ENCODE assay signal across 24 cellular contexts in the genomic region with DNA sequence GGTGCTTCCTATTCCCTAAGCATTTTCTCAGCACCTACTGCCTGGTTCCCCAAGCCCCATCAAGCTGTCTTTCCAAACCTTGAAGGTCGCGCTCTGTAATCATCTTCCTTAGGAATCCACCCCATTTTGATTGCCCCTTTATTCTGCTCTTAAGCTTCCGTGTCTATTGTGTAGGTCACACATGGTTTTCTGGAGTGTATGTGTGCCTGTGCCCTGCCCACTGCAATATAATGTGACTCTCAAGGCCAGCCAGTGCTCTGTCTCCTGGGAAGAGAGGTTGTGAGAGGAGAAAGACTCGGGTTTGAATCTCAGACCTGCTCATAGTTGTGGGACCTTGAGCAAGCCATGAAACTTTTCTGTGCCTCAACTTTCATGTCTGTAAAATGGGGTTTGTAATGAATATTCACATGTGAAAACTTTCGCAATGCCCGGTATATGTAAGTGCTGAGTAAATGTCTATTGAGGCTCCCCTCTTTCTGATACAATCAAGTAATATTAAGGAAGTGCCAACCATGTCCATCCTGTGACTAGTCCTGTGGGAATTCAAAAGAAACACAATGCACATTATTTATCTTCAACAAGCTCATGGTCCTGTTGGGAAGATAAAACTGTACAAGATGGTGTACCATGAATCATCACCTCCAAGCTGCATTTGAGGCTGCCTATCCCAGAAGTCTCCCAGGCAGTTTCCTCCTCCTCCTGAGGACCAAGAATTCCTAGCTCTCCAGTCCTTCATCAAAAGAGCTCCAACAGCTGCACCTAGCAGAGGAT. TPM values are rescaled to one million over a fixed set of nuclear protein-coding genes. Genes with fewer than 3 reads are reported as not detected.
DNase-seq lines count a peak whose midpoint lies in the region; ATAC-seq, FAIRE-seq and TF ChIP-seq lines count a peak whose summit lies in the region.
"Had no signal": no experiment of that assay in that cellular context is flagged by ENCODE, and none has a peak within 500 bp of the region (broad histone marks: within the 10 kb centered on the region; RNA-seq: fewer than 3 reads in every experiment).

No MANE protein-coding gene starts in this region.

- H3K36me3 Mint-ChIP-seq in H9 (ENCODE audit: insufficient read depth in 1 of 3, low read depth in 3 of 3): no peaks in the 10 kb centered on the region
- H3K36me3 Mint-ChIP-seq: CD8-positive, alpha-beta T cell had no signal

- no peaks in the 10 kb centered on the region for H3K9me3 Mint-ChIP-seq in H9
- H3K9me3 Mint-ChIP-seq: activated CD4-positive, alpha-beta T cell treated with anti-CD3 and anti-CD28 coated beads, Interleukin-2, amount 10 ng/mL, durations not matched to agents 24 days and 14 days; CD8-positive, alpha-beta T cell had no signal

- no peak overlapping the region for H3K4me2 ChIP-seq in H9 (ENCODE audit: insufficient read depth, insufficient read length, low read length)
- no peak overlapping the region for H3K4me2 ChIP-seq in K562 (ENCODE audit: insufficient read depth, low read length)
- H3K4me2 ChIP-seq in OCI-LY7 (ENCODE audit: low read length): no peak overlapping the region

- POLR2A ChIA-PET in K562 (lab: Yijun Ruan, JAX): interaction anchor here (0.6 kb wide), 3 partner anchors 96 to 458 kb away, joined by 3 read pairs; no protein-coding TSS in a partner anchor
- POLR2A ChIA-PET in OCI-LY7 (lab: Charles Lee): no interaction called here

- no peak for TF ChIP-seq POLR2A in K562 (conservative IDR thresholded peaks at IDR 0.05)

- in situ Hi-C loops in K562 (cut with MboI): no loop called here

- H3T11ph ChIP-seq in H9 (ENCODE audit: low read length): no peak overlapping the region

- no peak overlapping the region for H3K9ac ChIP-seq in H9 (ENCODE audit: extremely low read depth, insufficient read length, low read length)
- H3K9ac ChIP-seq in K562 (ENCODE audit: insufficient read depth in 1 of 2, low read depth in 2 of 2, low read length in 2 of 2): no peak overlapping the region

- H4K20me1 ChIP-seq in H9 (ENCODE audit: control insufficient read depth, insufficient read depth, insufficient read length) (no peaks in the 10 kb centered on the region), K562 (replicated peaks; ENCODE audit: control insufficient read depth, insufficient read depth, low read length) (0 out of 2 replicates have a peak, but pooled peaks cover 2% of the 10 kb centered on the region), OCI-LY7 (ENCODE audit: insufficient read depth, low read length) (no peaks in the 10 kb centered on the region)

- H3K23me2 ChIP-seq in H9 (ENCODE audit: insufficient read length, low read depth, low read length, poor library complexity, severe bottlenecking): no peaks in the 10 kb centered on the region

- H3K9me1 ChIP-seq in K562 (ENCODE audit: control insufficient read depth, insufficient read depth, low read length): no peaks in the 10 kb centered on the region

- no peak overlapping the region for H2BK15ac ChIP-seq in H9 (ENCODE audit: low read depth, low read length)

- no peak overlapping the region for H3K56ac ChIP-seq in H9 (ENCODE audit: insufficient read length, low read depth, low read length)

- H3K23ac ChIP-seq in H9 (ENCODE audit: insufficient read length, low read depth, low read length): no peak overlapping the region

- H3K4me1 Mint-ChIP-seq in H9: peaks cover 0 to 9% of the 10 kb centered on the region in 2 experiments; a peak in 3 of 4 replicates
- H3K4me1 Mint-ChIP-seq: activated CD4-positive, alpha-beta T cell treated with anti-CD3 and anti-CD28 coated beads, Interleukin-2, amount 10 ng/mL, durations not matched to agents 24 days and 14 days had no signal

- no peak overlapping the region for H3K4ac ChIP-seq in H9 (ENCODE audit: low read depth, low read length)

- TF ChIP-seq CTCF in H9 (conservative IDR thresholded peaks at IDR 0.05) (no peak), K562 (IDR thresholded peaks at IDR 0.05 in 2 of 3, conservative IDR thresholded peaks at IDR 0.05 in 1 of 3; ENCODE audit: insufficient read depth in 2 of 3, low read depth in 1 of 3, low read length in 3 of 3) (no peak), mucosa of descending colon (IDR thresholded peaks at IDR 0.05) (no peak), OCI-LY7 (conservative IDR thresholded peaks at IDR 0.05; ENCODE audit: low read length) (no peak)

- no peaks in the 10 kb centered on the region for H3K36me3 ChIP-seq in K562 (ENCODE audit: control insufficient read depth, insufficient read depth, low read length)
- no peaks in the 10 kb centered on the region for H3K36me3 ChIP-seq in mucosa of descending colon (ENCODE audit: low read depth)
- H3K36me3 ChIP-seq in OCI-LY7 (ENCODE audit: insufficient read depth, low read length): no peaks in the 10 kb centered on the region
- H3K36me3 ChIP-seq: sigmoid colon, stomach, uterus had no signal

- no peak overlapping the region for H3K27ac ChIP-seq in H9 (ENCODE audit: insufficient read length, low read depth, low read length)
- H3K27ac ChIP-seq in K562 (ENCODE audit: extremely low read depth, low read depth, low read length): no peak overlapping the region
- H3K27ac ChIP-seq in OCI-LY7 (ENCODE audit: low read depth, low read length, poor library complexity, severe bottlenecking): no peak overlapping the region
- H3K27ac ChIP-seq: uterus had no signal

- H3K27me3 ChIP-seq in H9 (ENCODE audit: insufficient read depth, low read length): no peaks in the 10 kb centered on the region
- H3K27me3 ChIP-seq in K562 (ENCODE audit: control insufficient read depth in 2 of 2, insufficient read depth in 2 of 2, low read length in 2 of 2): peaks cover 15 to 55% of the 10 kb centered on the region in 2 experiments
- H3K27me3 ChIP-seq: body of pancreas, sigmoid colon, uterus had no signal

- H2AFZ ChIP-seq in H9 (ENCODE audit: low read length): no peak overlapping the region
- no peak overlapping the region for H2AFZ ChIP-seq in K562 (ENCODE audit: low read depth, low read length)
- no peak overlapping the region for H2AFZ ChIP-seq in OCI-LY7 (ENCODE audit: low read length)

- H3K18ac ChIP-seq in H9 (ENCODE audit: insufficient read length, low read depth, low read length): no peak overlapping the region

- H4K91ac ChIP-seq in H9 (ENCODE audit: insufficient read length, low read depth, low read length): no peak overlapping the region

- H3K9me3 ChIP-seq in H9 (ENCODE audit: control insufficient read depth, low read depth, low read length): no peaks in the 10 kb centered on the region
- no peaks in the 10 kb centered on the region for H3K9me3 ChIP-seq in K562 (replicated peaks; ENCODE audit: control insufficient read depth, insufficient read depth, low read depth, low read length)
- no peaks in the 10 kb centered on the region for H3K9me3 ChIP-seq in mucosa of descending colon
- no peaks in the 10 kb centered on the region for H3K9me3 ChIP-seq in OCI-LY7 (ENCODE audit: low read length)
- H3K9me3 ChIP-seq: body of pancreas, sigmoid colon, stomach, uterus had no signal

- no peak overlapping the region for H2BK20ac ChIP-seq in H9 (ENCODE audit: low read depth, low read length, poor library complexity, severe bottlenecking)

- ATAC-seq in K562 (no peak), mucosa of descending colon (peak; percentile 65)
- ATAC-seq: CD8-positive, alpha-beta T cell had no signal

- TF ChIP-seq RAD21 in K562 (CRISPR knock-in tag; conservative IDR thresholded peaks at IDR 0.05 in 1 of 2, IDR thresholded peaks at IDR 0.05 in 1 of 2): no peak

- no peak overlapping the region for H3K27ac Mint-ChIP-seq in H9
- H3K27ac Mint-ChIP-seq: activated CD4-positive, alpha-beta T cell treated with anti-CD3 and anti-CD28 coated beads, Interleukin-2, amount 10 ng/mL, durations not matched to agents 24 days and 14 days; CD8-positive, alpha-beta T cell had no signal

- FAIRE-seq in K562 (lab: Jason Lieb, UNC): no peak
- FAIRE-seq: TTC549 had no signal

- H2AK5ac ChIP-seq in H9 (ENCODE audit: insufficient read length, low read length): no peak overlapping the region

- H2BK5ac ChIP-seq in H9 (ENCODE audit: insufficient read length, low read length): no peak overlapping the region

- WGBS in H9 (ENCODE audit: extremely low coverage, insufficient read length, low lambda C conversion rate): no CpG with 5 or more reads among the region's 6 CpGs
- WGBS in K562 (ENCODE audit: insufficient coverage, low coverage, missing lambda C conversion rate): 1% methylated on average over 6 of the region's 6 CpGs

- DNase-seq in H9 (peak; percentile 12), K562 (ENCODE audit: extremely low read depth in 1 of 4, low spot score in 3 of 4) (no peak), mucosa of descending colon (no peak), CD1c-positive myeloid dendritic cell (ENCODE audit: extremely low spot score) (no peak), OCI-LY7 (ENCODE audit: low spot score) (no peak)
- no peak for DNase-seq in activated CD4-positive, alpha-beta T cell treated with anti-CD3 and anti-CD28 coated beads, Interleukin-2, amount 50 U/mL, for 1 hour
- DNase-seq: activated CD4-positive, alpha-beta T cell treated with anti-CD3 and anti-CD28 coated beads, Interleukin-2, amount 10 ng/mL, durations not matched to agents 24 days and 14 days; activated naive CD4-positive, alpha-beta T cell treated with anti-CD3 and anti-CD28 coated beads, Interleukin-2, amount 50 U/mL, for 16 hours; activated T-cell treated with anti-CD3 and anti-CD28 coated beads for 4 hours; body of pancreas; erythroblast; GOT3; NCI-H774; sigmoid colon; stimulated activated CD4-positive, alpha-beta T cell treated with anti-CD3 and anti-CD28 coated beads, Interleukin-2, amount 100 ng/mL, for 24 hours; stomach; uterus had no signal

- no peak overlapping the region for H4K8ac ChIP-seq in H9 (replicated peaks; ENCODE audit: insufficient read length, low read depth, low read length)

- TF ChIP-seq EP300 in K562 (IDR thresholded peaks at IDR 0.05; ENCODE audit: low read length): no peak

- no peak overlapping the region for H2BK12ac ChIP-seq in H9 (ENCODE audit: insufficient read length, low read depth, low read length)

- peaks cover 30% of the 10 kb centered on the region for H3K27me3 Mint-ChIP-seq in H9 (ENCODE audit: low read depth)

- CTCF ChIA-PET in K562 (lab: Yijun Ruan, JAX; ENCODE audit: low intra/inter-chr PET ratio) (interaction anchor here (0.6 kb wide), 1 partner anchor 452 kb away, joined by 3 read pairs; no protein-coding TSS in a partner anchor), OCI-LY7 (lab: Charles Lee; ENCODE audit: unreplicated experiment) (no interaction called here)

- no peaks in the 10 kb centered on the region for H3K79me1 ChIP-seq in H9 (ENCODE audit: insufficient read depth, low read depth, low read length, poor library complexity, severe bottlenecking)

- intact Hi-C loops in K562 (cut with micrococcal nuclease) (no loop called here), mucosa of descending colon (cut with DNase I, micrococcal nuclease) (no loop called here), OCI-LY7 (cut with micrococcal nuclease; ENCODE audit: unreplicated experiment) (no loop called here)

- H3K79me2 ChIP-seq in H9 (ENCODE audit: insufficient read depth, low read length) (no peaks in the 10 kb centered on the region), K562 (ENCODE audit: control insufficient read depth, insufficient read depth, low read length) (no peaks in the 10 kb centered on the region), OCI-LY7 (ENCODE audit: insufficient read depth, low read depth, low read length) (no peaks in the 10 kb centered on the region)

- H2BK120ac ChIP-seq in H9 (ENCODE audit: low read depth, low read length, poor library complexity, severe bottlenecking): no peak overlapping the region

- H3K14ac ChIP-seq in H9 (ENCODE audit: insufficient read depth, low read length): no peak overlapping the region

- no peak overlapping the region for H3K4me3 ChIP-seq in K562
- H3K4me3 ChIP-seq in mucosa of descending colon: no peak overlapping the region
- H3K4me3 ChIP-seq in OCI-LY7 (ENCODE audit: low read depth, low read length, poor library complexity, severe bottlenecking): no peak overlapping the region
- H3K4me3 ChIP-seq: body of pancreas, sigmoid colon, stomach, uterus had no signal

- no TSS peak for BruUV-seq in K562 (replicated peaks; lab: Mats Ljungman, UMichigan)
- BruUV-seq in OCI-LY7 (replicated peaks; lab: Mats Ljungman, UMichigan): no TSS peak

- no peak overlapping the region for H3K4me3 Mint-ChIP-seq in H9
- H3K4me3 Mint-ChIP-seq: activated CD4-positive, alpha-beta T cell treated with anti-CD3 and anti-CD28 coated beads, Interleukin-2, amount 10 ng/mL, durations not matched to agents 24 days and 14 days; CD8-positive, alpha-beta T cell had no signal

- H3K4me1 ChIP-seq in H9 (ENCODE audit: insufficient read depth, low read length) (no peaks in the 10 kb centered on the region), K562 (replicated peaks in 1 of 2; ENCODE audit: control insufficient read depth in 2 of 2, insufficient read depth in 2 of 2, low read length in 2 of 2) (no peaks in the 10 kb centered on the region), mucosa of descending colon (ENCODE audit: low read depth) (peaks cover 8% of the 10 kb centered on the region), OCI-LY7 (ENCODE audit: insufficient read depth, low read length, poor library complexity, severe bottlenecking) (no peaks in the 10 kb centered on the region)
- H3K4me1 ChIP-seq: stomach, uterus had no signal

- no peaks in the 10 kb centered on the region for H3K9me2 ChIP-seq in OCI-LY7 (ENCODE audit: insufficient read depth, low read length)

- H4K5ac ChIP-seq in H9 (ENCODE audit: insufficient read length, low read depth, low read length): no peak overlapping the region

RNA-seq across cellular contexts. Expression of a gene that starts 0.8 kb away (rescaled TPM):
- total RNA-seq in H9 (2021) (not detected in 2 replicates), K562 (2014; rRNA removed) (not detected in 2 replicates), K562 (2014; rRNA removed; fragmentation: Illumina TruSeq; extraction: Trizol) (not detected in 2 replicates), K562 (2015; rRNA removed; fragmentation: Illumina TruSeq; extraction: Trizol) (not detected in 2 replicates), K562 (2021) (not detected in 2 replicates), mucosa of descending colon (not detected), OCI-LY7 (2022) (not detected in 2 replicates)
- total RNA-seq in K562 (2011; cell fraction: chromatin; rRNA removed; ENCODE audit: low replicate concordance): not detected in 2 replicates
- total RNA-seq in K562 (2011; cell fraction: nucleolus; rRNA removed): not detected in 2 replicates
- not detected in 2 replicates for total RNA-seq in K562 (2011; cell fraction: nucleoplasm; rRNA removed)
- polyA plus RNA-seq in K562 (2011; rRNA removed) (not detected in 2 replicates), K562 (2014; fragmentation: Illumina TruSeq; extraction: Trizol) (not detected in 2 replicates), K562 (2014; fragmentation: Nextera tagmentation; extraction: Ambion mirVana) (not detected), K562 (2014; rRNA removed) (not detected in 2 replicates)
- polyA plus RNA-seq in K562 (2011; cell fraction: cytosol; rRNA removed): not detected in 2 replicates
- not detected in 2 replicates for polyA plus RNA-seq in K562 (2011; cell fraction: nucleus; rRNA removed)
- not detected in 2 replicates for polyA plus RNA-seq in K562 (2012)
- polyA minus RNA-seq in K562 (2011; rRNA and poly(A)+ RNA removed): not detected in 2 replicates
- not detected in 2 replicates for polyA minus RNA-seq in K562 (2011; cell fraction: cytosol; rRNA and poly(A)+ RNA removed)
- not detected in 2 replicates for polyA minus RNA-seq in K562 (2011; cell fraction: nucleus; rRNA and poly(A)+ RNA removed)
- total RNA-seq in OCI-LY7 (2014; rRNA removed; shearing (Covaris generic)): not detected in 2 replicates
- total RNA-seq: activated CD4-positive, alpha-beta T cell treated with anti-CD3 and anti-CD28 coated beads, Interleukin-2, amount 10 ng/mL, durations not matched to agents 24 days and 14 days; body of pancreas; CD8-positive, alpha-beta T cell; glomerular endothelial cell; LHCN-M2; liver; myocyte; sigmoid colon; stomach; uterus had no signal
- polyA plus RNA-seq: liver, stomach had no signal

RNA-seq across cellular contexts. Expression of a gene that starts 17.0 kb away (rescaled TPM):
- not detected in 2 replicates for total RNA-seq in H9 (2021)
- total RNA-seq in K562 (2011; cell fraction: chromatin; rRNA removed; ENCODE audit: low replicate concordance): not detected in 2 replicates
- not detected in 2 replicates for total RNA-seq in K562 (2011; cell fraction: nucleolus; rRNA removed)
- not detected in 2 replicates for total RNA-seq in K562 (2011; cell fraction: nucleoplasm; rRNA removed)
- total RNA-seq in K562 (2014; rRNA removed): not detected in 2 replicates
- total RNA-seq in K562 (2014; rRNA removed; fragmentation: Illumina TruSeq; extraction: Trizol): not detected in 2 replicates
- not detected in 2 replicates for total RNA-seq in K562 (2015; rRNA removed; fragmentation: Illumina TruSeq; extraction: Trizol)
- not detected in 2 replicates for total RNA-seq in K562 (2021)
- polyA plus RNA-seq in K562 (2011; rRNA removed): not detected in 2 replicates
- not detected in 2 replicates for polyA plus RNA-seq in K562 (2011; cell fraction: cytosol; rRNA removed)
- polyA plus RNA-seq in K562 (2011; cell fraction: nucleus; rRNA removed): not detected in 2 replicates
- not detected in 2 replicates for polyA plus RNA-seq in K562 (2012)
- polyA plus RNA-seq in K562 (2014; fragmentation: Illumina TruSeq; extraction: Trizol): not detected in 2 replicates
- not detected for polyA plus RNA-seq in K562 (2014; fragmentation: Nextera tagmentation; extraction: Ambion mirVana)
- not detected in 2 replicates for polyA plus RNA-seq in K562 (2014; rRNA removed)
- not detected in 2 replicates for polyA minus RNA-seq in K562 (2011; rRNA and poly(A)+ RNA removed)
- polyA minus RNA-seq in K562 (2011; cell fraction: cytosol; rRNA and poly(A)+ RNA removed): not detected in 2 replicates
- polyA minus RNA-seq in K562 (2011; cell fraction: nucleus; rRNA and poly(A)+ RNA removed): not detected in 2 replicates
- not detected for total RNA-seq in mucosa of descending colon
- not detected in 2 replicates for total RNA-seq in OCI-LY7 (2014; rRNA removed; shearing (Covaris generic))
- not detected in 2 replicates for total RNA-seq in OCI-LY7 (2022)
- total RNA-seq: activated CD4-positive, alpha-beta T cell treated with anti-CD3 and anti-CD28 coated beads, Interleukin-2, amount 10 ng/mL, durations not matched to agents 24 days and 14 days; body of pancreas; CD8-positive, alpha-beta T cell; glomerular endothelial cell; LHCN-M2; myocyte; osteoblast; sigmoid colon; uterus had no signal
- polyA plus RNA-seq: liver had no signal

RNA-seq across cellular contexts. Expression of a gene that starts 28.8 kb away (rescaled TPM):
- total RNA-seq in H9 (2021) (not detected in 2 replicates), K562 (2014; rRNA removed) (not detected in 2 replicates), K562 (2014; rRNA removed; fragmentation: Illumina TruSeq; extraction: Trizol) (not detected in 2 replicates), K562 (2015; rRNA removed; fragmentation: Illumina TruSeq; extraction: Trizol) (not detected in 2 replicates), K562 (2021) (not detected in 2 replicates), mucosa of descending colon (not detected), OCI-LY7 (2022) (not detected in 2 replicates)
- total RNA-seq in K562 (2011; cell fraction: chromatin; rRNA removed; ENCODE audit: low replicate concordance): not detected in 2 replicates
- total RNA-seq in K562 (2011; cell fraction: nucleolus; rRNA removed): not detected in 2 replicates
- total RNA-seq in K562 (2011; cell fraction: nucleoplasm; rRNA removed): not detected in 2 replicates
- polyA plus RNA-seq in K562 (2011; rRNA removed) (not detected in 2 replicates), K562 (2014; fragmentation: Illumina TruSeq; extraction: Trizol) (not detected in 2 replicates), K562 (2014; fragmentation: Nextera tagmentation; extraction: Ambion mirVana) (not detected), K562 (2014; rRNA removed) (not detected in 2 replicates)
- not detected in 2 replicates for polyA plus RNA-seq in K562 (2011; cell fraction: cytosol; rRNA removed)
- not detected in 2 replicates for polyA plus RNA-seq in K562 (2011; cell fraction: nucleus; rRNA removed)
- not detected in 2 replicates for polyA plus RNA-seq in K562 (2012)
- not detected in 2 replicates for polyA minus RNA-seq in K562 (2011; rRNA and poly(A)+ RNA removed)
- polyA minus RNA-seq in K562 (2011; cell fraction: cytosol; rRNA and poly(A)+ RNA removed): not detected in 2 replicates
- polyA minus RNA-seq in K562 (2011; cell fraction: nucleus; rRNA and poly(A)+ RNA removed): not detected in 2 replicates
- not detected in 2 replicates for total RNA-seq in OCI-LY7 (2014; rRNA removed; shearing (Covaris generic))
- total RNA-seq: activated CD4-positive, alpha-beta T cell treated with anti-CD3 and anti-CD28 coated beads, Interleukin-2, amount 10 ng/mL, durations not matched to agents 24 days and 14 days; body of pancreas; CD8-positive, alpha-beta T cell; glomerular endothelial cell; LHCN-M2; liver; myocyte; osteoblast; sigmoid colon; stomach; uterus had no signal
- polyA plus RNA-seq: liver, stomach had no signal

RNA-seq across cellular contexts. Expression of a gene that starts 38.7 kb away (rescaled TPM):
- total RNA-seq in H9 (2021) (not detected in 2 replicates), K562 (2014; rRNA removed) (not detected in 2 replicates), K562 (2014; rRNA removed; fragmentation: Illumina TruSeq; extraction: Trizol) (not detected in 2 replicates), K562 (2015; rRNA removed; fragmentation: Illumina TruSeq; extraction: Trizol) (not detected in 2 replicates), K562 (2021) (not detected in 2 replicates), mucosa of descending colon (under 1 TPM in 1 of 3 donors, not detected in 2; 0.20 TPM), OCI-LY7 (2022) (not detected in 2 replicates)
- total RNA-seq in K562 (2011; cell fraction: chromatin; rRNA removed; ENCODE audit: low replicate concordance): not detected in 2 replicates
- not detected in 2 replicates for total RNA-seq in K562 (2011; cell fraction: nucleolus; rRNA removed)
- total RNA-seq in K562 (2011; cell fraction: nucleoplasm; rRNA removed): not detected in 2 replicates
- polyA plus RNA-seq in K562 (2011; rRNA removed) (not detected in 2 replicates), K562 (2014; fragmentation: Illumina TruSeq; extraction: Trizol) (not detected in 2 replicates), K562 (2014; fragmentation: Nextera tagmentation; extraction: Ambion mirVana) (not detected), K562 (2014; rRNA removed) (not detected in 2 replicates)
- polyA plus RNA-seq in K562 (2011; cell fraction: cytosol; rRNA removed): not detected in 2 replicates
- not detected in 2 replicates for polyA plus RNA-seq in K562 (2011; cell fraction: nucleus; rRNA removed)
- not detected in 2 replicates for polyA plus RNA-seq in K562 (2012)
- polyA minus RNA-seq in K562 (2011; rRNA and poly(A)+ RNA removed): not detected in 2 replicates
- polyA minus RNA-seq in K562 (2011; cell fraction: cytosol; rRNA and poly(A)+ RNA removed): not detected in 2 replicates
- not detected in 2 replicates for polyA minus RNA-seq in K562 (2011; cell fraction: nucleus; rRNA and poly(A)+ RNA removed)
- not detected in 2 replicates for total RNA-seq in OCI-LY7 (2014; rRNA removed; shearing (Covaris generic))
- total RNA-seq: activated CD4-positive, alpha-beta T cell treated with anti-CD3 and anti-CD28 coated beads, Interleukin-2, amount 10 ng/mL, durations not matched to agents 24 days and 14 days; body of pancreas; CD8-positive, alpha-beta T cell; glomerular endothelial cell; LHCN-M2; myocyte; osteoblast; sigmoid colon had no signal
- polyA plus RNA-seq: liver had no signal

RNA-seq across cellular contexts. Expression of a gene that starts 49.5 kb away (rescaled TPM):
- not detected in 2 replicates for total RNA-seq in H9 (2021)
- not detected in 2 replicates for total RNA-seq in K562 (2011; cell fraction: chromatin; rRNA removed; ENCODE audit: low replicate concordance)
- not detected in 2 replicates for total RNA-seq in K562 (2011; cell fraction: nucleolus; rRNA removed)
- total RNA-seq in K562 (2011; cell fraction: nucleoplasm; rRNA removed): not detected in 2 replicates
- not detected in 2 replicates for total RNA-seq in K562 (2014; rRNA removed)
- total RNA-seq in K562 (2014; rRNA removed; fragmentation: Illumina TruSeq; extraction: Trizol): not detected in 2 replicates
- not detected in 2 replicates for total RNA-seq in K562 (2015; rRNA removed; fragmentation: Illumina TruSeq; extraction: Trizol)
- total RNA-seq in K562 (2021): not detected in 2 replicates
- polyA plus RNA-seq in K562 (2011; rRNA removed): not detected in 2 replicates
- polyA plus RNA-seq in K562 (2011; cell fraction: cytosol; rRNA removed): not detected in 2 replicates
- polyA plus RNA-seq in K562 (2011; cell fraction: nucleus; rRNA removed): not detected in 2 replicates
- not detected in 2 replicates for polyA plus RNA-seq in K562 (2012)
- polyA plus RNA-seq in K562 (2014; fragmentation: Illumina TruSeq; extraction: Trizol): not detected in 2 replicates
- polyA plus RNA-seq in K562 (2014; fragmentation: Nextera tagmentation; extraction: Ambion mirVana): not detected
- not detected in 2 replicates for polyA plus RNA-seq in K562 (2014; rRNA removed)
- polyA minus RNA-seq in K562 (2011; rRNA and poly(A)+ RNA removed): not detected in 2 replicates
- not detected in 2 replicates for polyA minus RNA-seq in K562 (2011; cell fraction: cytosol; rRNA and poly(A)+ RNA removed)
- not detected in 2 replicates for polyA minus RNA-seq in K562 (2011; cell fraction: nucleus; rRNA and poly(A)+ RNA removed)
- total RNA-seq in mucosa of descending colon: not detected
- total RNA-seq in OCI-LY7 (2014; rRNA removed; shearing (Covaris generic)): not detected in 2 replicates
- not detected in 2 replicates for total RNA-seq in OCI-LY7 (2022)
- total RNA-seq: activated CD4-positive, alpha-beta T cell treated with anti-CD3 and anti-CD28 coated beads, Interleukin-2, amount 10 ng/mL, durations not matched to agents 24 days and 14 days; body of pancreas; CD8-positive, alpha-beta T cell; glomerular endothelial cell; LHCN-M2; liver; myocyte; osteoblast; sigmoid colon; stomach had no signal
- polyA plus RNA-seq: liver, sigmoid colon, stomach had no signal
